In genomic region chr2:130531225-130531624, GRCh38 we compare ENCODE assay signal across 8 cellular contexts.
DNase-seq lines count a peak whose midpoint lies in the region; ATAC-seq lines count a peak whose summit lies in the region.
"Not testable (repeated sequence)": the region's sequence is repeated elsewhere in the genome, so short reads cannot be mapped to it uniquely, and the experiment has no call there.

No MANE protein-coding gene starts in this region.

- not testable (repeated sequence) for H3K27ac Mint-ChIP-seq in activated naive CD8-positive, alpha-beta T cell treated with anti-CD3 and anti-CD28 coated beads, Interleukin-2, amount 50 U/mL, for 24 hours; stimulated activated naive CD8-positive, alpha-beta T cell treated with anti-CD3 and anti-CD28 coated beads, Interleukin-15, amount 100 ng/mL, for 72 hours

- not testable (repeated sequence) for H3K4me3 Mint-ChIP-seq in activated naive CD8-positive, alpha-beta T cell treated with anti-CD3 and anti-CD28 coated beads, Interleukin-2, amount 50 U/mL, for 24 hours; stimulated activated naive CD8-positive, alpha-beta T cell treated with anti-CD3 and anti-CD28 coated beads, Interleukin-15, amount 100 ng/mL, for 72 hours

- not testable (repeated sequence) for H3K27me3 Mint-ChIP-seq in activated naive CD8-positive, alpha-beta T cell treated with anti-CD3 and anti-CD28 coated beads, Interleukin-2, amount 50 U/mL, for 24 hours; stimulated activated naive CD8-positive, alpha-beta T cell treated with anti-CD3 and anti-CD28 coated beads, Interleukin-15, amount 100 ng/mL, for 72 hours

- not testable (repeated sequence) for H3K4me1 Mint-ChIP-seq in activated naive CD8-positive, alpha-beta T cell treated with anti-CD3 and anti-CD28 coated beads, Interleukin-2, amount 50 U/mL, for 24 hours; stimulated activated naive CD8-positive, alpha-beta T cell treated with anti-CD3 and anti-CD28 coated beads, Interleukin-15, amount 100 ng/mL, for 72 hours

- H3K9me3 Mint-ChIP-seq in activated naive CD8-positive, alpha-beta T cell treated with anti-CD3 and anti-CD28 coated beads, Interleukin-2, amount 50 U/mL, for 24 hours; stimulated activated naive CD8-positive, alpha-beta T cell treated with anti-CD3 and anti-CD28 coated beads, Interleukin-15, amount 100 ng/mL, for 72 hours: not testable (repeated sequence)

- peak; percentile 95 for ATAC-seq in GM18520 (IDR thresholded peaks at IDR 0.05; ENCODE audit: unreplicated experiment)
- ATAC-seq in GM19351 (IDR thresholded peaks at IDR 0.05; ENCODE audit: unreplicated experiment): peak; percentile 71
- ATAC-seq in GM21723 (IDR thresholded peaks at IDR 0.05; ENCODE audit: unreplicated experiment): peak; percentile 87
- ATAC-seq in HG02870 (IDR thresholded peaks at IDR 0.05; ENCODE audit: unreplicated experiment): peak; percentile 74
- ATAC-seq in HG03097 (IDR thresholded peaks at IDR 0.05; ENCODE audit: low FRiP score, unreplicated experiment): peak; percentile 88
- ATAC-seq in HG03558 (IDR thresholded peaks at IDR 0.05; ENCODE audit: extremely low read depth, unreplicated experiment): peak; percentile 87
- ATAC-seq in activated naive CD8-positive, alpha-beta T cell treated with anti-CD3 and anti-CD28 coated beads, Interleukin-2, amount 50 U/mL, for 24 hours: peak; percentile 98
- peak; percentile 100 for ATAC-seq in stimulated activated naive CD8-positive, alpha-beta T cell treated with anti-CD3 and anti-CD28 coated beads, Interleukin-15, amount 100 ng/mL, for 72 hours

- H3K36me3 Mint-ChIP-seq in activated naive CD8-positive, alpha-beta T cell treated with anti-CD3 and anti-CD28 coated beads, Interleukin-2, amount 50 U/mL, for 24 hours (ENCODE audit: low read depth): not testable (repeated sequence)

- DNase-seq in activated naive CD8-positive, alpha-beta T cell treated with anti-CD3 and anti-CD28 coated beads, Interleukin-2, amount 50 U/mL, for 24 hours; stimulated activated naive CD8-positive, alpha-beta T cell treated with anti-CD3 and anti-CD28 coated beads, Interleukin-15, amount 100 ng/mL, for 72 hours: not testable (repeated sequence)
